ENCODE assay signal across 7 cellular contexts in genomic region chr9:89605181-89606048, GRCh38. TPM values are rescaled to one million over a fixed set of nuclear protein-coding genes. Genes with fewer than 3 reads are reported as not detected.
A peak's percentile ranks its signal among the peaks of the same experiment; 100 is the strongest.
DNase-seq lines count a peak whose midpoint lies in the region; ATAC-seq and TF ChIP-seq lines count a peak whose summit lies in the region.

No MANE protein-coding gene starts in this region.

- no peaks in the 10 kb centered on the region for H3K9me3 Mint-ChIP-seq in activated T-helper 17 cell treated with anti-CD3 and anti-CD28 coated beads, Interleukin-2, amount 50 U/mL, for 72 hours
- H3K9me3 Mint-ChIP-seq in naive B cell = peaks cover 0 to 2% (median 0%) of the 10 kb centered on the region in 7 donors
- H3K9me3 Mint-ChIP-seq in stimulated activated naive CD8-positive, alpha-beta T cell treated with anti-CD3 and anti-CD28 coated beads, Interleukin-15, amount 100 ng/mL, for 72 hours = no peaks in the 10 kb centered on the region

- peaks cover 26% of the 10 kb centered on the region for H3K36me3 Mint-ChIP-seq in activated T-helper 17 cell treated with anti-CD3 and anti-CD28 coated beads, Interleukin-2, amount 50 U/mL, for 72 hours (ENCODE audit: low read depth)
- H3K36me3 Mint-ChIP-seq in naive B cell = no peaks in the 10 kb centered on the region

- DNase-seq in NCI-H748 (lab: John Stamatoyannopoulos, UW; ENCODE audit: unreplicated experiment) = peak; percentile 75
- peak; percentile 39 to 72 for DNase-seq in fibroblast of lung (ENCODE audit: low read depth in 2 of 2)
- DNase-seq in naive B cell = peak; percentile 43
- DNase-seq in stimulated activated naive CD8-positive, alpha-beta T cell treated with anti-CD3 and anti-CD28 coated beads, Interleukin-15, amount 100 ng/mL, for 72 hours = peak; percentile 67 to 71

- H3K4me2 ChIP-seq in fibroblast of lung (ENCODE audit: extremely low read depth, insufficient read depth, low read length) = peak overlapping the region; percentile 86

- H3K4me3 Mint-ChIP-seq in activated T-helper 17 cell treated with anti-CD3 and anti-CD28 coated beads, Interleukin-2, amount 50 U/mL, for 72 hours = peak overlapping the region; percentile 80
- peak overlapping the region; percentile 84 to 93 (median 89) for H3K4me3 Mint-ChIP-seq in naive B cell
- peak overlapping the region; percentile 91 for H3K4me3 Mint-ChIP-seq in stimulated activated naive CD8-positive, alpha-beta T cell treated with anti-CD3 and anti-CD28 coated beads, Interleukin-15, amount 100 ng/mL, for 72 hours

- H3K36me3 ChIP-seq in fibroblast of lung (ENCODE audit: control insufficient read depth, insufficient read depth, low read length) = no peaks in the 10 kb centered on the region

- H2AFZ ChIP-seq in fibroblast of lung (ENCODE audit: low read length) = peak overlapping the region; percentile 40

- H3K79me2 ChIP-seq in fibroblast of lung (ENCODE audit: control insufficient read depth, insufficient read depth, low read length) = no peaks in the 10 kb centered on the region

- peak; percentile 2 for ATAC-seq in GM21526 (IDR thresholded peaks at IDR 0.05; ENCODE audit: low FRiP score, unreplicated experiment)
- peak; percentile 51 for ATAC-seq in activated T-helper 17 cell treated with anti-CD3 and anti-CD28 coated beads, Interleukin-2, amount 50 U/mL, for 72 hours (replicated peaks)
- ATAC-seq in naive B cell (ENCODE audit: low read depth in 2 of 2) = peak; percentile 17 to 27
- ATAC-seq in stimulated activated naive CD8-positive, alpha-beta T cell treated with anti-CD3 and anti-CD28 coated beads, Interleukin-15, amount 100 ng/mL, for 72 hours = peak; percentile 61
- no peak for ATAC-seq in HG03378 (IDR thresholded peaks at IDR 0.05; ENCODE audit: unreplicated experiment)

- peak overlapping the region; percentile 89 for H3K27ac Mint-ChIP-seq in activated T-helper 17 cell treated with anti-CD3 and anti-CD28 coated beads, Interleukin-2, amount 50 U/mL, for 72 hours
- peak overlapping the region in 5 of 6 donors; percentile 76 to 83 (median 78) for H3K27ac Mint-ChIP-seq in naive B cell
- H3K27ac Mint-ChIP-seq in stimulated activated naive CD8-positive, alpha-beta T cell treated with anti-CD3 and anti-CD28 coated beads, Interleukin-15, amount 100 ng/mL, for 72 hours = peak overlapping the region; percentile 86 to 92

- H3K4me1 Mint-ChIP-seq in activated T-helper 17 cell treated with anti-CD3 and anti-CD28 coated beads, Interleukin-2, amount 50 U/mL, for 72 hours = peaks cover 14% of the 10 kb centered on the region
- peaks cover 17 to 28% (median 22%) of the 10 kb centered on the region in 3 donors for H3K4me1 Mint-ChIP-seq in naive B cell
- peaks cover 44% of the 10 kb centered on the region for H3K4me1 Mint-ChIP-seq in stimulated activated naive CD8-positive, alpha-beta T cell treated with anti-CD3 and anti-CD28 coated beads, Interleukin-15, amount 100 ng/mL, for 72 hours

- no peak for TF ChIP-seq CTCF in fibroblast of lung (conservative IDR thresholded peaks at IDR 0.05 in 1 of 2, IDR thresholded peaks at IDR 0.05 in 1 of 2; ENCODE audit: low read depth in 1 of 2, low read length in 2 of 2)

- H3K9me3 ChIP-seq in fibroblast of lung (ENCODE audit: control insufficient read depth, insufficient read depth, low read depth, low read length) = no peaks in the 10 kb centered on the region

- no peaks in the 10 kb centered on the region for H3K27me3 Mint-ChIP-seq in activated T-helper 17 cell treated with anti-CD3 and anti-CD28 coated beads, Interleukin-2, amount 50 U/mL, for 72 hours
- peaks cover 0 to 35% (median 12%) of the 10 kb centered on the region in 3 donors for H3K27me3 Mint-ChIP-seq in naive B cell
- H3K27me3 Mint-ChIP-seq in stimulated activated naive CD8-positive, alpha-beta T cell treated with anti-CD3 and anti-CD28 coated beads, Interleukin-15, amount 100 ng/mL, for 72 hours = peaks cover 18% of the 10 kb centered on the region

- H3K9ac ChIP-seq in fibroblast of lung (ENCODE audit: insufficient read depth, low read length) = peak overlapping the region; percentile 32

- H3K4me3 ChIP-seq in fibroblast of lung (replicated peaks in 1 of 4; ENCODE audit: control extremely low read depth in 1 of 4, insufficient read depth in 1 of 4, low read depth in 3 of 4, low read length in 4 of 4) = peak overlapping the region; percentile 10 to 62 (median 38)

- H3K4me1 ChIP-seq in fibroblast of lung (ENCODE audit: control insufficient read depth, extremely low read depth, insufficient read depth, low read length) = peaks cover 4% of the 10 kb centered on the region

- no peaks in the 10 kb centered on the region for H4K20me1 ChIP-seq in fibroblast of lung (ENCODE audit: control insufficient read depth, extremely low read depth, insufficient read depth, low read length)

- peak overlapping the region; percentile 2 for H3K27ac ChIP-seq in fibroblast of lung (ENCODE audit: insufficient read depth, low read length)

- H3K27me3 ChIP-seq in fibroblast of lung (ENCODE audit: control insufficient read depth, insufficient read depth, low read length) = peaks cover 2% of the 10 kb centered on the region

RNA-seq across cellular contexts. Expression of gene GADD45G, which starts 0.6 kb away (rescaled TPM):
- 10 to 100 TPM in 1 of 2 donors, 1 to 10 TPM in 1; 5.7 to 11.7 TPM for total RNA-seq in activated T-helper 17 cell treated with anti-CD3 and anti-CD28 coated beads, Interleukin-2, amount 50 U/mL, for 72 hours
- total RNA-seq in fibroblast of lung = 2.3 and 3.5 TPM in 2 replicates
- 0.23 TPM in 1 of 2 replicates, not detected in the other for polyA plus RNA-seq in fibroblast of lung
- polyA plus RNA-seq in fibroblast of lung (2012) = 0.41 and 0.91 TPM in 2 replicates
- polyA minus RNA-seq in fibroblast of lung (ENCODE audit: low replicate concordance) = not detected in 2 replicates
- polyA plus RNA-seq in naive B cell (ENCODE audit: low read depth in 6 of 6) = 1 to 10 TPM in 2 of 6 donors, under 1 TPM in 3, not detected in 1; 0.32 to 3.1 (median 0.96) TPM
